In the genomic region with DNA sequence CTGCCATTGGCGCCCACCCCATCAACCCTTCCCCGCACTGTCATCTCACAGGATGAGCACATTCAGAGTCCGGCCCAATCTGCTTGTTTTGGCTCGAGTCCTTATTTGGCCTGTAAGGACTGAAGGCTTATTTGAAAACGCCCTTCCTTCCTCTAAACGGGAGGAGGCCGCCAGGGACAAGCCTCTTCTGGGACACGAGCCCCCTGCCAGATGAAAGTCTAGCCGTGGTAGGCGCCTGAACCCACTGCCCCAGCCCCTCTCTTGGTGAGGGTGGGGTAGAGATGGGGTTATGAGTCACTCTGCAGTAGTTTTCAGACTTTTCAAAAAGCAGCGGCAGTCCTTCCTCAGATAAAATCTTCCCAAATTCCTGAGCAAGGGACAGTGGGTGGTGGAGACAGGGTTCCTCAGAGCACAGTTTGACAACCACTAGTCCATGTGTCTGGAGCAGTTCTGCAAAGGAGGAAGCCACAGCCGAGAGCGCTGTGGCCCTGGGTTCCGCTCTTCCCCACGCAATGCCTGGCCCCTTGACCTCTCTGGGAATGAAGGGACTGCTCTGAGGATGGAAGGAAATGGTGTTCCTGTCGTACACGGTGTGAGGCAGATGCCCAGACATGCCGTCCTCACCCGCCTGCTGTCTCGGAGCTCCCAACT, we compare ENCODE assay signal across 8 cellular contexts. TPM values are rescaled to one million over a fixed set of nuclear protein-coding genes. Genes with fewer than 3 reads are reported as not detected.
A peak's percentile ranks its signal among the peaks of the same experiment; 100 is the strongest.
DNase-seq lines count a peak whose midpoint lies in the region; ATAC-seq and TF ChIP-seq lines count a peak whose summit lies in the region.

No MANE protein-coding gene starts in this region.

- peak overlapping the region; percentile 90 for H3K4me3 Mint-ChIP-seq in CD4-positive, alpha-beta T cell

- H2AFZ ChIP-seq in mesenchymal stem cell (ENCODE audit: low read depth, low read length), result no peak overlapping the region

- no peaks in the 10 kb centered on the region for H3K9me3 ChIP-seq in CD4-positive, alpha-beta T cell (ENCODE audit: control insufficient read depth, low read length)
- no peaks in the 10 kb centered on the region for H3K9me3 ChIP-seq in mesenchymal stem cell (ENCODE audit: control insufficient read depth, low read length)

- peak overlapping the region; percentile 99 for H2AK5ac ChIP-seq in mesenchymal stem cell (ENCODE audit: low read length, severe bottlenecking)

- H3K27ac Mint-ChIP-seq in CD4-positive, alpha-beta T cell, result peak overlapping the region; percentile 93

- peak overlapping the region; percentile 92 for H3K27ac ChIP-seq in CD4-positive, alpha-beta T cell (ENCODE audit: low read depth, low read length)
- H3K27ac ChIP-seq in caudate nucleus (ENCODE audit: low read depth, low read length) (peak overlapping the region; percentile 92), mesenchymal stem cell (ENCODE audit: low read length, poor library complexity, severe bottlenecking) (peak overlapping the region; percentile 99)

- peaks cover 63 to 76% of the 10 kb centered on the region in 2 experiments for H3K36me3 ChIP-seq in mesenchymal stem cell (ENCODE audit: control insufficient read depth in 1 of 2, insufficient read depth in 2 of 2, low read depth in 1 of 2, low read length in 2 of 2)

- peak overlapping the region; percentile 69 to 94 for H3K4ac ChIP-seq in mesenchymal stem cell (ENCODE audit: low read depth in 1 of 2, low read length in 2 of 2)

- intact Hi-C loops in CD4-positive, alpha-beta T cell (cut with DNase I, micrococcal nuclease), result loop anchor here (1.0 to 5.0 kb wide), 3 partner anchors 37 to 122 kb away; no protein-coding TSS in a partner anchor

- peak overlapping the region; percentile 94 for H4K8ac ChIP-seq in mesenchymal stem cell (ENCODE audit: low read length)

- H3K9ac ChIP-seq in mesenchymal stem cell (ENCODE audit: low read length), result peak overlapping the region; percentile 83

- H3K4me1 Mint-ChIP-seq in CD4-positive, alpha-beta T cell (ENCODE audit: low read depth), result peaks cover 97% of the 10 kb centered on the region

- no peak for ATAC-seq in CD4-positive, alpha-beta T cell (ENCODE audit: poor library complexity)
- ATAC-seq in GM19351 (IDR thresholded peaks at IDR 0.05; ENCODE audit: unreplicated experiment), result no peak

- H3K27me3 Mint-ChIP-seq in CD4-positive, alpha-beta T cell, result no peaks in the 10 kb centered on the region

- peaks cover 98% of the 10 kb centered on the region for H3K36me3 Mint-ChIP-seq in CD4-positive, alpha-beta T cell (ENCODE audit: low read depth)

- H3K27me3 ChIP-seq in CD4-positive, alpha-beta T cell (ENCODE audit: control insufficient read depth, insufficient read depth, low read length), result no peaks in the 10 kb centered on the region
- no peaks in the 10 kb centered on the region for H3K27me3 ChIP-seq in mesenchymal stem cell (ENCODE audit: control insufficient read depth in 1 of 2, insufficient read depth in 1 of 2, low read length in 2 of 2)

- POLR2A ChIA-PET in CD4-positive, alpha-beta T cell (lab: Charles Lee), result interaction anchor here (0.6 to 49.5 kb wide), 14 partner anchors 9 to 198 kb away, joined by 3 to 1847 read pairs (median 8); partner anchors contain the start of genes APOL1, APOL2, EIF3D and MYH9

- peak overlapping the region; percentile 97 for H2BK5ac ChIP-seq in mesenchymal stem cell (ENCODE audit: low read depth, low read length, poor library complexity, severe bottlenecking)

- CTCF ChIA-PET in CD4-positive, alpha-beta T cell (lab: Charles Lee), result interaction anchor here (1.1 to 3.1 kb wide), 6 partner anchors 27 to 140 kb away, joined by 3 to 14 read pairs (median 5); no protein-coding TSS in a partner anchor

- H3K4me1 ChIP-seq in mesenchymal stem cell (ENCODE audit: control insufficient read depth, insufficient read depth, low read depth, low read length), result peaks cover 83% of the 10 kb centered on the region

- no peaks in the 10 kb centered on the region for H3K9me3 Mint-ChIP-seq in CD4-positive, alpha-beta T cell

- DNase-seq in CD4-positive, alpha-beta T cell, result peak in 1 of 10 experiments; percentile 48
- DNase-seq in MV-4-11 (lab: John Stamatoyannopoulos, UW) (peak; percentile 39), caudate nucleus (lab: John Stamatoyannopoulos, UW) (no peak), mesenchymal stem cell (peak; percentile 85), D341Med (ENCODE audit: low spot score) (no peak), T-helper 9 cell (no peak), NCI-H69 (lab: John Stamatoyannopoulos, UW) (no peak)

- H3K18ac ChIP-seq in mesenchymal stem cell (ENCODE audit: low read depth in 1 of 2, low read length in 2 of 2), result peak overlapping the region; percentile 75 to 95

- peak overlapping the region; percentile 99 for H4K91ac ChIP-seq in mesenchymal stem cell (ENCODE audit: low read length)

- 7% methylated on average over 19 of the region's 20 CpGs for WGBS in mesenchymal stem cell

- no peak for TF ChIP-seq CTCF in CD4-positive, alpha-beta T cell (IDR thresholded peaks at IDR 0.05)

- H2BK15ac ChIP-seq in mesenchymal stem cell (ENCODE audit: low read depth, poor library complexity, severe bottlenecking), result peak overlapping the region; percentile 77

- peak overlapping the region in 1 of 2 experiments; percentile 26 for H3K4me3 ChIP-seq in mesenchymal stem cell (ENCODE audit: insufficient read depth in 1 of 2, low read depth in 1 of 2, low read length in 2 of 2)

- peak overlapping the region; percentile 65 for H2BK120ac ChIP-seq in mesenchymal stem cell (ENCODE audit: low read depth, low read length)

- H3K4me2 ChIP-seq in mesenchymal stem cell (ENCODE audit: low read length, poor library complexity, severe bottlenecking), result no peak overlapping the region

- H3K23ac ChIP-seq in mesenchymal stem cell (ENCODE audit: low read length in 2 of 2), result peak overlapping the region in 1 of 2 experiments; percentile 17

- peak overlapping the region in 1 of 2 experiments; percentile 63 for H3K14ac ChIP-seq in mesenchymal stem cell (ENCODE audit: low read length in 2 of 2)

- H2BK12ac ChIP-seq in mesenchymal stem cell (ENCODE audit: low read length in 2 of 2), result peak overlapping the region; percentile 71 to 86

- H3K79me1 ChIP-seq in mesenchymal stem cell (replicated peaks; ENCODE audit: low read length, poor library complexity, severe bottlenecking), result no peaks in the 10 kb centered on the region

RNA-seq across cellular contexts. Expression of gene MYH9, which starts 57.0 kb away (rescaled TPM):
- total RNA-seq in CD4-positive, alpha-beta T cell, result 100 to 1,000 TPM; 901 to 925 TPM
- polyA plus RNA-seq in mesenchymal stem cell (2013, experiment 1 of 2), result 369 TPM
- 336 TPM for polyA plus RNA-seq in mesenchymal stem cell (2013, experiment 2 of 2)

Comparison
In these comparisons a context has a peak if more than half of its experiments do, and no peak if none do; other contexts are left out.
1. DNase-seq: peak in MV-4-11 (single experiment) and mesenchymal stem cell (single experiment); none in caudate nucleus (0 of 61), D341Med (single experiment), T-helper 9 cell (single experiment) and NCI-H69 (single experiment).
2. Peak in every context shown above with its lines, with median percentiles within 50 percentile points of each other: H3K27ac ChIP-seq.